10 cellular contexts compared by ENCODE assay signal in the genomic region with DNA sequence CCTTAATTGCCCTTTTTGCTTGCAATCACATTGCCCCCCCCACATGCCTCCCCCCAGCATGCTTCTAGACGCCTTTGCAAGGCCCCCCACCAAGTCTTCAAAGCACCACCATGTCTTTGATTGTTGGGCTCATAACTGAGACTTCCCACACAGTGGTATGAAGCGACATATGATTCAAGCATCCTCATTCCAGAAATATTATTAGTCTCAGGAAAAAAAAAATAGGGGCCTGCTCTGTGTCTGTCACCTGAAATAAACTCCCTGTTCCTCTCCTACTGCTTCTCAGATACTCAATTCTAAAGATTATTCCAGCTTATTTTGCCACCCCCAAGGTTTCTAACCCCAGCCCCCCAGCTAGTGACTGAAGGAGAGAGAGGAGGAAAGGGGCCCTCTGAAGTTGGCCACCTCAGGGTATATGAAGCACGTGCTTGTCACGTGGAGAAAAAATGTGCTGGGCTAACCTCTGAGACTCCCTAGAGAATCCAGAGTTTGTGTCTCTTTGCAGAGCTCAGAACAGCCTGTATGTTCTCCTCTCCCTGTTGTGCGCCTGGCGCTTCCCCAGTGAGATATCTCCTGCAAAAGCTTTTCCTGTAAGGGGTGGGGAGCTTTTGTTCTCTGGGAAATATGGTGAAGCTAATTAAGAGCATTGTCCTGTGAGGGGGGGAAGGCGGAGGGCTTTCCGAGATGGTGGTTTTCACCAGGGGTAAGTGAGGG. TPM values are rescaled to one million over a fixed set of nuclear protein-coding genes. Genes with fewer than 3 reads are reported as not detected.
DNase-seq lines count a peak whose midpoint lies in the region; ATAC-seq, FAIRE-seq and TF ChIP-seq lines count a peak whose summit lies in the region.
"Had no signal": no experiment of that assay in that cellular context is flagged by ENCODE, and none has a peak within 500 bp of the region (broad histone marks: within the 10 kb centered on the region; RNA-seq: fewer than 3 reads in every experiment).

No MANE protein-coding gene starts in this region.

- TF ChIP-seq POLR2A in erythroblast (IDR thresholded peaks at IDR 0.05; ENCODE audit: low read length), result no peak

- no peaks in the 10 kb centered on the region for H3K36me3 ChIP-seq in bronchial epithelial cell (ENCODE audit: control insufficient read depth, insufficient read depth, low read length)
- H3K36me3 ChIP-seq: SJCRH30 had no signal

- DNase-seq in HT1080 (ENCODE audit: low read depth), result peak; percentile 40
- DNase-seq in bronchial epithelial cell (ENCODE audit: low read depth), result peak; percentile 64
- peak; percentile 31 for DNase-seq in iPS-NIHi7 (ENCODE audit: extremely low spot score)
- peak; percentile 88 for DNase-seq in smooth muscle cell of the brain vasculature (ENCODE audit: low read depth, low spot score)
- DNase-seq in SHP77 (lab: John Stamatoyannopoulos, UW), result no peak
- DNase-seq in erythroblast (lab: John Stamatoyannopoulos, UW), result no peak
- no peak for DNase-seq in islet precursor cell
- DNase-seq: stimulated activated CD4-positive, alpha-beta T cell treated with anti-CD3 and anti-CD28 coated beads, Interleukin-2, amount 100 ng/mL, for 24 hours had no signal

- no peak for FAIRE-seq in bronchial epithelial cell (lab: Jason Lieb, UNC)

- H3K27me3 ChIP-seq in bronchial epithelial cell (ENCODE audit: control insufficient read depth, insufficient read depth, low read length), result no peaks in the 10 kb centered on the region
- H3K27me3 ChIP-seq: SJCRH30 had no signal

- no peak for ATAC-seq in GM18502 (IDR thresholded peaks at IDR 0.05; ENCODE audit: poor library complexity, unreplicated experiment)

- no peak for TF ChIP-seq CTCF in bronchial epithelial cell (IDR thresholded peaks at IDR 0.05; ENCODE audit: insufficient read depth, low read length, severe bottlenecking)

- H3K4me3 ChIP-seq in bronchial epithelial cell (ENCODE audit: low read depth, low read length), result no peak overlapping the region
- H3K4me3 ChIP-seq: SJCRH30 had no signal

RNA-seq across cellular contexts. Expression of a gene that starts 35.9 kb away (rescaled TPM):
- total RNA-seq in HT1080 (2014; rRNA removed; shearing (Covaris generic)), result 28.7 and 29.7 TPM in 2 replicates
- 13.2 and 20.6 TPM in 2 replicates for polyA plus RNA-seq in HT1080 (2015; cell fraction: cytosol; rRNA removed)
- polyA plus RNA-seq in HT1080 (2015; cell fraction: nucleus; rRNA removed), result 53.4 and 60.6 TPM in 2 replicates
- total RNA-seq in bronchial epithelial cell, result 9.7 and 12.4 TPM in 2 replicates

Comparison
In these comparisons a context has a peak if more than half of its experiments do, and no peak if none do; other contexts are left out.
1. DNase-seq: peak in HT1080 (single experiment), bronchial epithelial cell (single experiment), iPS-NIHi7 (single experiment) and smooth muscle cell of the brain vasculature (single experiment); none in SHP77 (0 of 2), erythroblast (0 of 2) and islet precursor cell (single experiment).